In the genomic region with DNA sequence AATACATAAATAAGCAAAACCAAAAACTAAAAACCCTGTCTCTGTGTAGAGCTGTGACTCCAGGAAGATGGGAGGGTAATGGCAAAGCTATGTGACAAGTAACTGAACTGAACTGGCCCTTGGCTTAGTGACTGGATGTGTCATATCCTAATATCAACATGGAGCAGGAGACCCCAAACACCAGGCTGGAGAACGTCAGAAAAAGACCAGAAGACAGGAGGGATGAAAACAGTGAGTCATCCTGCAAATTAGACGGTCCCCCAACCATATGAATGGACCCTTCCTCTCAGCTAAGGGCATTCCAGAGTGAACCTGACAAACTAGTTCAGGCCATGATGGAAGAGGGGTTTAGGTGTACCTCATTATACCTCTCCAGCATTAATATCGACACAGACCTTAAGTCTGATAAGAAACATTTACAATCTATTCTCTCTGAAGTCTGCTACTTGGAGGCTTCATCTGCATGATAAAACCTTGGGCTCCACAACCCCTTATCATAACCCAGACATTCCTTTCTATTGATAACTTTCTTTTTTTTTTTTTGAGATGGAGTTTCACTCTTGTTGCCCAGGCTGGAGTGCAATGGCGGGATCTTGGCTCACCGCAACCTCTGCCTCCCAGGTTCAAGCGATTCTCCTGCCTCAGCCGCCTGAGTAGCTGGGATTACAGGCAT, we compare ENCODE assay signal across 1 cellular context.
A peak's percentile ranks its signal among the peaks of the same experiment; 100 is the strongest.
TF ChIP-seq lines count a peak whose summit lies in the region.
"Not testable (repeated sequence)": the region's sequence is repeated elsewhere in the genome, so short reads cannot be mapped to it uniquely, and the experiment has no call there.

No MANE protein-coding gene starts in this region.

TF ChIP-seq in K562, 482 proteins besides CTCF, POLR2A, EP300 and RAD21 (continued from another document):
- TF ChIP-seq ZNF197 (CRISPR knock-in tag; IDR thresholded peaks at IDR 0.05; ENCODE audit: low read depth) (peak; percentile 49; the same call in 1 of the 2 replicates), SMARCA4 (IDR thresholded peaks at IDR 0.05) (peak; percentile 49; the same call in 1 of the 2 replicates), SOX6 (IDR thresholded peaks at IDR 0.05) (peak; percentile 30; the same call in 1 of the 2 replicates), ZNF384 (IDR thresholded peaks at IDR 0.05; ENCODE audit: low read depth, low read length) (peak; percentile 24; the same call in 1 of the 2 replicates), JUND (IDR thresholded peaks at IDR 0.05; ENCODE audit: borderline replicate concordance, low read depth, low read length) (peak; percentile 55; the same call in 1 of the 2 replicates), TEAD1 (CRISPR knock-in tag; IDR thresholded peaks at IDR 0.05) (0 out of 4 replicates have a peak, but pooled peaks of 1 of the 2 experiments have one; percentile 29), FOSL1 (tag; conservative IDR thresholded peaks at IDR 0.05) (peak; percentile 28; the same call in 1 of the 2 replicates), ARID1B (IDR thresholded peaks at IDR 0.05) (peak; percentile 74), HDAC2 (IDR thresholded peaks at IDR 0.05) (0 out of 2 replicates have a peak, but pooled peaks have one; percentile 15), MAFG (tag; conservative IDR thresholded peaks at IDR 0.05) (0 out of 2 replicates have a peak, but pooled peaks have one; percentile 6), NCOR1 (IDR thresholded peaks at IDR 0.05) (peak; percentile 59; the same call in 1 of the 2 replicates), FOXA3 (CRISPR knock-in tag; conservative IDR thresholded peaks at IDR 0.05 in 1 of 2, IDR thresholded peaks at IDR 0.05 in 1 of 2) (peak in 1 of 2 experiments; percentile 34; a peak in 1 of 4 replicates), SMAD4 (CRISPR knock-in tag; conservative IDR thresholded peaks at IDR 0.05) (0 out of 2 replicates have a peak, but pooled peaks have one; percentile 25), FOXK2 (conservative IDR thresholded peaks at IDR 0.05 in 1 of 2, IDR thresholded peaks at IDR 0.05 in 1 of 2; ENCODE audit: low read depth in 2 of 2) (peak in 1 of 2 experiments; percentile 49; a peak in 1 of 4 replicates), EP400 (IDR thresholded peaks at IDR 0.05) (0 out of 2 replicates have a peak, but pooled peaks have one; percentile 8)
- TF ChIP-seq JUND (tag; IDR thresholded peaks at IDR 0.05; ENCODE audit: borderline replicate concordance, low read depth, low read length) = not testable (repeated sequence)
- TF ChIP-seq, protein P1, sequence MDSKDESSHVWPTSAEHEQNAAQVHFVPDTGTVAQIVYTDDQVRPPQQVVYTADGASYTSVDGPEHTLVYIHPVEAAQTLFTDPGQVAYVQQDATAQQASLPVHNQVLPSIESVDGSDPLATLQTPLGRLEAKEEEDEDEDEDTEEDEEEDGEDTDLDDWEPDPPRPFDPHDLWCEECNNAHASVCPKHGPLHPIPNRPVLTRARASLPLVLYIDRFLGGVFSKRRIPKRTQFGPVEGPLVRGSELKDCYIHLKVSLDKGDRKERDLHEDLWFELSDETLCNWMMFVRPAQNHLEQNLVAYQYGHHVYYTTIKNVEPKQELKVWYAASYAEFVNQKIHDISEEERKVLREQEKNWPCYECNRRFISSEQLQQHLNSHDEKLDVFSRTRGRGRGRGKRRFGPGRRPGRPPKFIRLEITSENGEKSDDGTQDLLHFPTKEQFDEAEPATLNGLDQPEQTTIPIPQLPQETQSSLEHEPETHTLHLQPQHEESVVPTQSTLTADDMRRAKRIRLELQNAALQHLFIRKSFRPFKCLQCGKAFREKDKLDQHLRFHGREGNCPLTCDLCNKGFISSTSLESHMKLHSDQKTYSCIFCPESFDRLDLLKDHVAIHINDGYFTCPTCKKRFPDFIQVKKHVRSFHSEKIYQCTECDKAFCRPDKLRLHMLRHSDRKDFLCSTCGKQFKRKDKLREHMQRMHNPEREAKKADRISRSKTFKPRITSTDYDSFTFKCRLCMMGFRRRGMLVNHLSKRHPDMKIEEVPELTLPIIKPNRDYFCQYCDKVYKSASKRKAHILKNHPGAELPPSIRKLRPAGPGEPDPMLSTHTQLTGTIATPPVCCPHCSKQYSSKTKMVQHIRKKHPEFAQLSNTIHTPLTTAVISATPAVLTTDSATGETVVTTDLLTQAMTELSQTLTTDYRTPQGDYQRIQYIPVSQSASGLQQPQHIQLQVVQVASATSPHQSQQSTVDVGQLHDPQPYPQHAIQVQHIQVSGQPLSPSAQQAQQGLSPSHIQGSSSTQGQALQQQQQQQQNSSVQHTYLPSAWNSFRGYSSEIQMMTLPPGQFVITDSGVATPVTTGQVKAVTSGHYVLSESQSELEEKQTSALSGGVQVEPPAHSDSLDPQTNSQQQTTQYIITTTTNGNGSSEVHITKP (IDR thresholded peaks at IDR 0.05; ENCODE audit: partially characterized antibody) = peak; percentile 91
